ENCODE assay signal across 23 cellular contexts in the genomic region with DNA sequence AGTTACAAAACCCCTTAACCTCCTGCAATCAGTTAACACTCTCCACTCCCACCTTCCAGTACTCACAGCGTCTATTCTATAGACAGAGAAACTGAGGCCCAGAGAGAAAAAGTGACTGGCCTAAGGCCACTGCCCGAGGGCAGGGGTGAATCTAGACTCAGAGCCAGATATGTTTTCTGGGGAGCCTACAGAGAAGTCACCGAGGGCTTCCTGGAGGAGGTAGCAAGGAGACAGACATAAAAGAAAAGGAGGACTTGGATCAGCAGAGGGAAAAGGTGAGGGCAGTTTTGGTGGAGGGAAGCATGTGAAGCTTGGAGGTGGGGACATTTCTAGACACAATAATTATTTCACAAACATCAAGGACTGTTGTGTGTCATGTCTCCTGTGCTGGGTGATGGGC. TPM values are rescaled to one million over a fixed set of nuclear protein-coding genes. Genes with fewer than 3 reads are reported as not detected.
A peak's percentile ranks its signal among the peaks of the same experiment; 100 is the strongest.
DNase-seq lines count a peak whose midpoint lies in the region; ATAC-seq, FAIRE-seq and TF ChIP-seq lines count a peak whose summit lies in the region.
"Had no signal": no experiment of that assay in that cellular context is flagged by ENCODE, and none has a peak within 500 bp of the region (broad histone marks: within the 10 kb centered on the region; RNA-seq: fewer than 3 reads in every experiment).

No MANE protein-coding gene starts in this region.

- H2BK20ac ChIP-seq in H1 (ENCODE audit: low read length) = no peak overlapping the region

- no peak for TF ChIP-seq POLR2A in H1 (IDR thresholded peaks at IDR 0.05; ENCODE audit: control extremely low read depth in 1 of 2, low read depth in 2 of 2, low read length in 2 of 2)

- no peak for TF ChIP-seq EP300 in H1 (IDR thresholded peaks at IDR 0.05; ENCODE audit: borderline replicate concordance in 1 of 2, low read depth in 2 of 2, low read length in 2 of 2)

- H2AFZ ChIP-seq in H1 (ENCODE audit: low read length) = no peak overlapping the region
- H2AFZ ChIP-seq in osteoblast (ENCODE audit: low read length) = no peak overlapping the region
- H2AFZ ChIP-seq: GM23248 had no signal

- no peak for FAIRE-seq in H1 (lab: Jason Lieb, UNC)
- FAIRE-seq: A204.1, D721Med, GM12878, GM19239 had no signal

- TF ChIP-seq RAD21 in H1 (IDR thresholded peaks at IDR 0.05 in 1 of 2, conservative IDR thresholded peaks at IDR 0.05 in 1 of 2; ENCODE audit: low read depth in 2 of 2, low read length in 2 of 2) = no peak

- peaks cover 0 to 26% (median 13%) of the 10 kb centered on the region in 4 experiments; a peak in 6 of 7 replicates for H3K4me1 ChIP-seq in H1 (replicated peaks in 1 of 4; ENCODE audit: control insufficient read depth in 3 of 4, insufficient read depth in 4 of 4, low read length in 3 of 4)
- H3K4me1 ChIP-seq in osteoblast (ENCODE audit: insufficient read depth, low read length) = peaks cover 9% of the 10 kb centered on the region
- H3K4me1 ChIP-seq in A673 (ENCODE audit: insufficient read depth, low read length, poor library complexity, severe bottlenecking) = peaks cover 6% of the 10 kb centered on the region

- H3K27me3 ChIP-seq in H1 (replicated peaks in 1 of 4; ENCODE audit: control insufficient read depth in 3 of 4, extremely low read depth in 1 of 4, insufficient read depth in 3 of 4, low read length in 3 of 4) (peaks cover 60 to 88% (median 83%) of the 10 kb centered on the region in 4 experiments), osteoblast (ENCODE audit: insufficient read depth, low read length) (peaks cover 49% of the 10 kb centered on the region), A673 (replicated peaks; ENCODE audit: insufficient read depth, low read depth, low read length, poor library complexity) (peaks cover 50% of the 10 kb centered on the region)

- H3K4ac ChIP-seq in H1 (replicated peaks; ENCODE audit: insufficient read length, low read depth, low read length) = no peak overlapping the region

- BruUV-seq in A673 (replicated peaks; lab: Mats Ljungman, UMichigan) = no TSS peak

- peaks cover 4% of the 10 kb centered on the region for H3K36me3 Mint-ChIP-seq in T-helper 1 cell treated with Interleukin-12 subunit alpha and Interleukin-12 subunit beta and Interleukin-4 antibody, amounts not matched to agents 30 μg/mL and 1 μg/mL, for 36 hours (ENCODE audit: low read depth)
- no peaks in the 10 kb centered on the region for H3K36me3 Mint-ChIP-seq in IgD-negative memory B cell
- H3K36me3 Mint-ChIP-seq: CD4-positive, CD25-positive, alpha-beta regulatory T cell had no signal

- H3K14ac ChIP-seq in H1 (ENCODE audit: insufficient read length) = no peak overlapping the region

- no peak overlapping the region for H3K27ac ChIP-seq in H1 (ENCODE audit: low read depth, low read length)
- no peak overlapping the region for H3K27ac ChIP-seq in osteoblast (ENCODE audit: low read depth, low read length)
- no peak overlapping the region for H3K27ac ChIP-seq in A673 (ENCODE audit: low read depth, low read length, poor library complexity, severe bottlenecking)
- H3K27ac ChIP-seq: 22Rv1, GM23248 had no signal

- H2BK15ac ChIP-seq in H1 (ENCODE audit: low read length) = no peak overlapping the region

- no peak overlapping the region for H4K5ac ChIP-seq in H1 (ENCODE audit: insufficient read length, low read depth, low read length)

- H3K79me1 ChIP-seq in H1 (ENCODE audit: low read depth, low read length) = no peaks in the 10 kb centered on the region

- H3K23ac ChIP-seq in H1 (ENCODE audit: insufficient read length) = no peak overlapping the region

- no peak overlapping the region for H4K8ac ChIP-seq in H1 (ENCODE audit: extremely low read depth, insufficient read depth, low read length)

- 80% methylated on average over 3 of the region's 3 CpGs; no CpG with 5 or more reads in 1 of the 2 experiments for WGBS in H1 (ENCODE audit: extremely low coverage in 1 of 2, insufficient coverage in 1 of 2, insufficient read length in 1 of 2, insufficient replicate concordance in 2 of 2, low coverage in 1 of 2, low lambda C conversion rate in 2 of 2, missing lambda C conversion rate in 1 of 2), 2 experiments

- no peaks in the 10 kb centered on the region for H3K9me3 Mint-ChIP-seq in T-helper 1 cell treated with Interleukin-12 subunit alpha and Interleukin-12 subunit beta and Interleukin-4 antibody, amounts not matched to agents 30 μg/mL and 1 μg/mL, for 36 hours
- peaks cover 0 to 1% (median 0%) of the 10 kb centered on the region in 3 donors for H3K9me3 Mint-ChIP-seq in IgD-negative memory B cell

- no peak overlapping the region for H2BK120ac ChIP-seq in H1 (replicated peaks; ENCODE audit: low read depth, low read length)

- no peak overlapping the region for H2BK5ac ChIP-seq in H1 (ENCODE audit: low read depth, low read length)

- no peaks in the 10 kb centered on the region for H3K79me2 ChIP-seq in H1 (ENCODE audit: control insufficient read depth in 1 of 2, insufficient read depth in 2 of 2, low read length in 2 of 2)
- H3K79me2 ChIP-seq in osteoblast (ENCODE audit: insufficient read depth, low read length) = no peaks in the 10 kb centered on the region

- 0 out of 2 replicates have a peak overlapping the region, but pooled peaks have one; percentile 14 for H2BK12ac ChIP-seq in H1 (ENCODE audit: low read depth, low read length)

- TF ChIP-seq CTCF in H1 (IDR thresholded peaks at IDR 0.05; ENCODE audit: control extremely low read depth in 1 of 3, insufficient read depth in 1 of 3, low read depth in 1 of 3, low read length in 3 of 3) = no peak
- no peak for TF ChIP-seq CTCF in osteoblast (IDR thresholded peaks at IDR 0.05; ENCODE audit: extremely low read depth, low read depth, low read length)
- no peak for TF ChIP-seq CTCF in A673 (conservative IDR thresholded peaks at IDR 0.05; ENCODE audit: low read depth, low read length)

- POLR2A ChIA-PET in H1 (lab: Charles Lee; ENCODE audit: partially characterized antibody) = interaction anchor here (1.1 kb wide), 1 partner anchor 21 kb away, joined by 4 read pairs; no protein-coding TSS in a partner anchor
- POLR2A ChIA-PET in A673 (lab: Charles Lee; ENCODE audit: low non-redundant PET) = no interaction called here

- no peak overlapping the region for H2AK5ac ChIP-seq in H1 (ENCODE audit: low read depth, low read length)

- intact Hi-C loops in A673 (cut with micrococcal nuclease; ENCODE audit: unreplicated experiment) = no loop called here

- peaks cover 81% of the 10 kb centered on the region for H3K27me3 Mint-ChIP-seq in T-helper 1 cell treated with Interleukin-12 subunit alpha and Interleukin-12 subunit beta and Interleukin-4 antibody, amounts not matched to agents 30 μg/mL and 1 μg/mL, for 36 hours (ENCODE audit: low read depth)
- peaks cover 49% of the 10 kb centered on the region for H3K27me3 Mint-ChIP-seq in IgD-negative memory B cell

- H4K20me1 ChIP-seq in H1 (replicated peaks in 1 of 2; ENCODE audit: control insufficient read depth in 1 of 2, insufficient read depth in 2 of 2, low read length in 2 of 2) (peaks cover 2 to 20% of the 10 kb centered on the region in 2 experiments), osteoblast (ENCODE audit: insufficient read depth, low read length) (no peaks in the 10 kb centered on the region)

- H3K4me3 Mint-ChIP-seq in T-helper 1 cell treated with Interleukin-12 subunit alpha and Interleukin-12 subunit beta and Interleukin-4 antibody, amounts not matched to agents 30 μg/mL and 1 μg/mL, for 36 hours = no peak overlapping the region
- H3K4me3 Mint-ChIP-seq in IgD-negative memory B cell = no peak overlapping the region
- H3K4me3 Mint-ChIP-seq: H9 had no signal

- peak overlapping the region; percentile 22 for H3K27ac Mint-ChIP-seq in T-helper 1 cell treated with Interleukin-12 subunit alpha and Interleukin-12 subunit beta and Interleukin-4 antibody, amounts not matched to agents 30 μg/mL and 1 μg/mL, for 36 hours
- peak overlapping the region in 2 of 3 donors; percentile 41 to 42 for H3K27ac Mint-ChIP-seq in IgD-negative memory B cell
- H3K27ac Mint-ChIP-seq: CD4-positive, CD25-positive, alpha-beta regulatory T cell; H9 had no signal

- H3K9me3 ChIP-seq in H1 (ENCODE audit: insufficient read depth in 2 of 2, low read depth in 1 of 2, low read length in 1 of 2) (no peaks in the 10 kb centered on the region; a peak in 1 of 4 replicates), osteoblast (ENCODE audit: low read depth, low read length) (no peaks in the 10 kb centered on the region), A673 (ENCODE audit: low read depth, low read length, poor library complexity, severe bottlenecking) (no peaks in the 10 kb centered on the region)

- DNase-seq in T-helper 1 cell (no peak), H1 (ENCODE audit: low read depth in 1 of 2, low spot score in 2 of 2) (no peak), osteoblast (ENCODE audit: insufficient read length, low spot score, missing footprints) (peak; percentile 57), A673 (ENCODE audit: low spot score) (no peak), amniotic stem cell (lab: John Stamatoyannopoulos, UW) (no peak)
- DNase-seq: C1 segment of cervical spinal cord; CD4-positive, CD25-positive, alpha-beta regulatory T cell; CD8-positive, alpha-beta memory T cell; DMS 273 treated with DMSO at 0.1 percent for 48 hours; DMS79; EL; GDM1; GM23248; H9 had no signal

- H3K4me3 ChIP-seq in H1 (ENCODE audit: extremely low read depth in 1 of 4, insufficient read depth in 2 of 4, low read depth in 3 of 4, low read length in 4 of 4) = no peak overlapping the region
- H3K4me3 ChIP-seq in osteoblast (ENCODE audit: insufficient read depth, low read length) = no peak overlapping the region
- H3K4me3 ChIP-seq in A673 (ENCODE audit: low read depth, low read length, poor library complexity, severe bottlenecking) = no peak overlapping the region
- H3K4me3 ChIP-seq: GM12878, GM23248 had no signal

- H3K4me1 Mint-ChIP-seq in T-helper 1 cell treated with Interleukin-12 subunit alpha and Interleukin-12 subunit beta and Interleukin-4 antibody, amounts not matched to agents 30 μg/mL and 1 μg/mL, for 36 hours (ENCODE audit: low read depth) = peaks cover 9% of the 10 kb centered on the region
- peaks cover 5 to 6% (median 6%) of the 10 kb centered on the region in 3 donors for H3K4me1 Mint-ChIP-seq in IgD-negative memory B cell

- no peak overlapping the region for H3K56ac ChIP-seq in H1 (replicated peaks; ENCODE audit: insufficient read length, low read depth, low read length)

- H3K18ac ChIP-seq in H1 (ENCODE audit: extremely low read depth, low read length) = no peak overlapping the region

- no peak for ATAC-seq in HG02973 (IDR thresholded peaks at IDR 0.05; ENCODE audit: unreplicated experiment)
- ATAC-seq: GM12878, HCT116 had no signal

- CTCF ChIA-PET in H1 (lab: Charles Lee; ENCODE audit: partially characterized antibody) (interaction anchor here (1.3 to 1.8 kb wide), 3 partner anchors 21 to 55 kb away, joined by 5 to 6 read pairs (median 6); no protein-coding TSS in a partner anchor), A673 (lab: Charles Lee) (no interaction called here)

- H3K36me3 ChIP-seq in H1 (ENCODE audit: control insufficient read depth in 2 of 4, insufficient read depth in 4 of 4, low read length in 3 of 4) (peaks cover 0 to 7% (median 0%) of the 10 kb centered on the region in 4 experiments; a peak in 1 of 8 replicates), osteoblast (ENCODE audit: insufficient read depth, low read length) (no peaks in the 10 kb centered on the region), A673 (ENCODE audit: insufficient read depth, low read length, poor library complexity, severe bottlenecking) (no peaks in the 10 kb centered on the region)

- no peak overlapping the region for H4K91ac ChIP-seq in H1 (replicated peaks; ENCODE audit: insufficient read length, low read length)

- H3K4me2 ChIP-seq in H1 (ENCODE audit: insufficient read depth in 1 of 2, low read depth in 2 of 2, low read length in 2 of 2) (no peak overlapping the region), osteoblast (ENCODE audit: insufficient read depth, low read length) (no peak overlapping the region)

- H3K23me2 ChIP-seq in H1 (ENCODE audit: low read depth, low read length) = peaks cover 21% of the 10 kb centered on the region

- no peak overlapping the region for H3K9ac ChIP-seq in H1 (replicated peaks in 1 of 4; ENCODE audit: extremely low read depth in 1 of 4, low read depth in 3 of 4, low read length in 3 of 4)
- H3K9ac ChIP-seq: GM23248 had no signal

RNA-seq across cellular contexts. Expression of a gene that starts 1.6 kb away (rescaled TPM):
- polyA plus RNA-seq in IgD-negative memory B cell (not detected), H1 (2011; rRNA removed) (0.17 and 0.35 TPM in 2 replicates)
- total RNA-seq in H1 (2021; fragmentation: NEBNext Ultra II Directional; extraction: Animal tissue kit (Norgen Biotek cat#: 25700)) = 0.17 and 0.25 TPM in 2 replicates
- 0.37 TPM for polyA plus RNA-seq in H1 (2011; cell fraction: cytosol; rRNA removed)
- 0.91 TPM for polyA plus RNA-seq in H1 (2011; cell fraction: nucleus; rRNA removed)
- polyA plus RNA-seq in H1 (2012, experiment 1 of 2) = 0.09 to 0.24 TPM (median 0.16 TPM) in 3 of 4 replicates, not detected in the other
- 0.09 TPM for polyA plus RNA-seq in H1 (2012, experiment 2 of 2)
- polyA plus RNA-seq in H1 (2013, experiment 1 of 2) = 0.16 TPM
- polyA plus RNA-seq in H1 (2013, experiment 2 of 2) = 0.15 TPM
- 0.19 and 0.29 TPM in 2 replicates for polyA minus RNA-seq in H1 (2011; rRNA and poly(A)+ RNA removed)
- not detected for polyA minus RNA-seq in H1 (2011; cell fraction: cytosol; rRNA and poly(A)+ RNA removed)
- not detected for polyA minus RNA-seq in H1 (2011; cell fraction: nucleus; rRNA and poly(A)+ RNA removed)
- total RNA-seq in osteoblast (12.4 and 14.8 TPM in 2 replicates), A673 (2021) (not detected in 2 replicates)
- total RNA-seq: CD4-positive, CD25-positive, alpha-beta regulatory T cell; CD8-positive, alpha-beta memory T cell; GM12878 had no signal
- polyA plus RNA-seq: CD4-positive, CD25-positive, alpha-beta regulatory T cell; CD8-positive, alpha-beta memory T cell had no signal

RNA-seq across cellular contexts. Expression of a gene that starts 39.1 kb away (rescaled TPM):
- polyA plus RNA-seq in IgD-negative memory B cell (14.6 TPM), H1 (2011; rRNA removed) (46.4 and 77.0 TPM in 2 replicates)
- total RNA-seq in H1 (2021; fragmentation: NEBNext Ultra II Directional; extraction: Animal tissue kit (Norgen Biotek cat#: 25700)) = 62.0 and 64.6 TPM in 2 replicates
- 21.2 TPM for polyA plus RNA-seq in H1 (2011; cell fraction: cytosol; rRNA removed)
- 103 TPM for polyA plus RNA-seq in H1 (2011; cell fraction: nucleus; rRNA removed)
- 27.7 to 47.4 TPM (median 46.0 TPM) in 4 replicates for polyA plus RNA-seq in H1 (2012, experiment 1 of 2)
- 32.1 TPM for polyA plus RNA-seq in H1 (2012, experiment 2 of 2)
- 28.2 TPM for polyA plus RNA-seq in H1 (2013, experiment 1 of 2)
- 27.5 TPM for polyA plus RNA-seq in H1 (2013, experiment 2 of 2)
- polyA minus RNA-seq in H1 (2011; rRNA and poly(A)+ RNA removed) = 70.9 and 84.6 TPM in 2 replicates
- polyA minus RNA-seq in H1 (2011; cell fraction: cytosol; rRNA and poly(A)+ RNA removed) = 56.1 TPM
- polyA minus RNA-seq in H1 (2011; cell fraction: nucleus; rRNA and poly(A)+ RNA removed) = 58.3 TPM
- total RNA-seq in osteoblast (36.6 and 41.0 TPM in 2 replicates), A673 (2021) (78.9 and 83.8 TPM in 2 replicates)

Comparison
In these comparisons a context has a peak if more than half of its experiments do, and no peak if none do; other contexts are left out.
1. RNA of a gene that starts 1.6 kb away (total RNA-seq): 12.4 to 14.8 TPM in osteoblast; 0.17 to 0.25 TPM in H1 and not detected in A673; every median in the first group is over 10 times any median in the second.